ENCODE assay signal across 15 cellular contexts in the genomic region with DNA sequence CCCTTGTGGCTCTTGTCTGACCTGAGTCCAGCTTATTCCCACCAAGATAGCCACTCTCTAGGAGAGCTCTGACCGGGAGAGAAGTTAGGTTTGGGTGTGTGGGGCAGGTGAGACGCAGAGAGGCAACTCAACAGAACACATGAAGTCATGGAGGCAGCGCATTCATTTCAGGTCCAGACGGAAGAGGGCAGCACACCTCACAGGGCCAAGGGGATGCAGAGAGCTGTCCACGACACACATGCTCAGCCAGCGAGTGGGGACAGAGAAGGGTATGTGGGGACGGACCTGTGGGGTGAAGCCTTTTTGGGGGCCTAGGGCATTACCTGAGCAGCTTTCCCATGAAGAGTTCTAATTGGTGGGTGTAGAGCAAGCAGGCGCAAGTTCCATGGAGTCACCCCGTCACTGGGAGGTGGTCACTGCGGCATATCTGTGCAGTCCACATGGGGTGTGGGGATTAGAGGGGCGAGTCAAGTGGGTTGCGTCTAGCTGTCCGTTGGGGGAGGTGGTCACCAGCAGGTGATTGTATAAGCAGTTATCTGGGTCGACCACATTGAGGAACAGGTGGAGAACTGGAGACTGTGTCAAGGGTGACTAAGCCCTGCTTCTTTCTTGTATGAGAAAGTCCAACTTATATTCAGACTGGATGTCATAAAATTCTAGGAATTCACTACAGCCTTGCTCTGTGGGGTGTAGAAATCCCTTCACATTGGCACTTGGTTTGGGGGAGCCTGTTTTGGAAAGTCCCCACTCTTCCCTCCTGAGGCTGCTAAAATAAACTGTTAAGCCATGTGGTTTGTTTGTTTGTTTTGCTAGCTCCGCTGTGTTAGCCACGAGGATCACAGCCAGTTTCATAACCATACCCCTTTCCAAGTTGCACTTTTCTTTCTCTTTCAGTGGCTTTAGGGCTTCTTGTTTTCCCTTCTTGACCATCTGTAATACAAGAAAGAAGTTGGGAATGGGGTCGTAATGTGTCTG.
"Had no signal": no experiment of that assay in that cellular context is flagged by ENCODE, and none has a peak within 500 bp of the region (broad histone marks: within the 10 kb centered on the region; RNA-seq: fewer than 3 reads in every experiment).

No MANE protein-coding gene starts in this region.

- H3K36me3 ChIP-seq: breast epithelium, left lung, right atrium auricular region, upper lobe of left lung had no signal

- H3K4me3 ChIP-seq: breast epithelium, hepatocyte, left lung, right atrium auricular region, upper lobe of left lung had no signal

- DNase-seq: activated CD4-positive, alpha-beta T cell treated with anti-CD3 and anti-CD28 coated beads, Interleukin-2, amount 50 U/mL, for 1 hour; activated CD8-positive, alpha-beta memory T cell treated with anti-CD3 and anti-CD28 coated beads for 24 hours; activated naive CD4-positive, alpha-beta T cell; activated naive CD8-positive, alpha-beta T cell treated with anti-CD3 and anti-CD28 coated beads, Interleukin-2, amount 10 ng/mL, durations not matched to agents 7 days and 5 days; aorta; cerebellar nuclear complex; kidney; left lung; nucleus accumbens; stimulated activated naive CD8-positive, alpha-beta T cell treated with anti-CD3 and anti-CD28 coated beads, Interleukin-15, amount 100 ng/mL, for 72 hours; upper lobe of left lung had no signal

- H3K27me3 ChIP-seq: hepatocyte, left lung, right atrium auricular region, upper lobe of left lung had no signal

- H3K9me3 ChIP-seq: breast epithelium, left lung, right atrium auricular region, upper lobe of left lung had no signal

- H3K27ac ChIP-seq: breast epithelium, epithelial cell of prostate, hepatocyte, left lung, right atrium auricular region, upper lobe of left lung had no signal
